8 cellular contexts compared by ENCODE assay signal in genomic region chr19:13164370-13165090, GRCh38. TPM values are rescaled to one million over a fixed set of nuclear protein-coding genes. Genes with fewer than 3 reads are reported as not detected.
A peak's percentile ranks its signal among the peaks of the same experiment; 100 is the strongest.
DNase-seq lines count a peak whose midpoint lies in the region; ATAC-seq and TF ChIP-seq lines count a peak whose summit lies in the region.

No MANE protein-coding gene starts in this region.

- DNase-seq in EH (ENCODE audit: low read depth) (peak; percentile 52), NCI-H1436 (lab: John Stamatoyannopoulos, UW) (peak; percentile 90), WERI-Rb-1 (peak; percentile 86), lung microvascular endothelial cell (ENCODE audit: low read depth in 2 of 2) (peak; percentile 27 to 88), thoracic aorta (ENCODE audit: low spot score) (no peak), GM19240 (ENCODE audit: insufficient read length, low spot score) (no peak)
- DNase-seq in effector CD4-positive, alpha-beta T cell, result peak; percentile 44

- TF ChIP-seq CTCF in WERI-Rb-1 (IDR thresholded peaks at IDR 0.05; ENCODE audit: low read depth, low read length), result no peak
- TF ChIP-seq CTCF in thoracic aorta (IDR thresholded peaks at IDR 0.05), result no peak

- H3K4me3 ChIP-seq in WERI-Rb-1 (ENCODE audit: low read depth, low read length) (peak overlapping the region; percentile 66), thoracic aorta (peak overlapping the region; percentile 71)

- ATAC-seq in thoracic aorta (ENCODE audit: insufficient number of reproducible peaks, low FRiP score, low read depth) (no peak), GM21381 (IDR thresholded peaks at IDR 0.05; ENCODE audit: unreplicated experiment) (no peak)

- H3K27me3 ChIP-seq in WERI-Rb-1 (ENCODE audit: insufficient read depth, low read depth, severe bottlenecking) (no peaks in the 10 kb centered on the region), thoracic aorta (replicated peaks; ENCODE audit: insufficient read depth) (no peaks in the 10 kb centered on the region)

- no peaks in the 10 kb centered on the region for H3K9me3 ChIP-seq in WERI-Rb-1 (ENCODE audit: severe bottlenecking)
- no peaks in the 10 kb centered on the region for H3K9me3 ChIP-seq in thoracic aorta

- peak overlapping the region; percentile 100 for H3K27ac ChIP-seq in WERI-Rb-1
- H3K27ac ChIP-seq in thoracic aorta, result peak overlapping the region; percentile 93 to 95

- peaks cover 31 to 60% of the 10 kb centered on the region in 2 donors for H3K4me1 ChIP-seq in thoracic aorta (ENCODE audit: control insufficient read depth in 1 of 2, low read depth in 2 of 2)

- H3K36me3 ChIP-seq in WERI-Rb-1, result no peaks in the 10 kb centered on the region
- no peaks in the 10 kb centered on the region for H3K36me3 ChIP-seq in thoracic aorta

RNA-seq across cellular contexts. Expression of gene IER2, which starts 14.3 kb away (rescaled TPM):
- total RNA-seq in lung microvascular endothelial cell (19.0 and 31.2 TPM in 2 replicates), thoracic aorta (100 to 1,000 TPM; 125 to 440 TPM)

RNA-seq across cellular contexts. Expression of gene STX10, which starts 14.4 kb away (rescaled TPM):
- total RNA-seq in lung microvascular endothelial cell (46.4 and 56.0 TPM in 2 replicates), thoracic aorta (10 to 100 TPM; 30.8 to 83.4 TPM)

RNA-seq across cellular contexts. Expression of gene NACC1, which starts 46.5 kb away (rescaled TPM):
- 32.7 and 34.1 TPM in 2 replicates for total RNA-seq in lung microvascular endothelial cell
- total RNA-seq in thoracic aorta, result 10 to 100 TPM; 27.2 to 28.8 TPM

RNA-seq across cellular contexts. Expression of gene TRMT1, which starts 48.0 kb away (rescaled TPM):
- total RNA-seq in lung microvascular endothelial cell, result 17.4 and 26.6 TPM in 2 replicates
- 10 to 100 TPM; 35.3 to 52.3 TPM for total RNA-seq in thoracic aorta

Comparison
In these comparisons a context has a peak if more than half of its experiments do, and no peak if none do; other contexts are left out.
1. DNase-seq: peak in EH (single experiment), NCI-H1436 (single experiment), WERI-Rb-1 (single experiment), effector CD4-positive, alpha-beta T cell (single experiment) and lung microvascular endothelial cell (2 of 2); none in thoracic aorta (single experiment) and GM19240 (single experiment).